In genomic region chr12:14884458-14884878, GRCh38 we compare ENCODE assay signal across 8 cellular contexts. TPM values are rescaled to one million over a fixed set of nuclear protein-coding genes. Genes with fewer than 3 reads are reported as not detected.
A peak's percentile ranks its signal among the peaks of the same experiment; 100 is the strongest.
DNase-seq lines count a peak whose midpoint lies in the region; ATAC-seq and TF ChIP-seq lines count a peak whose summit lies in the region.

No MANE protein-coding gene starts in this region.

- DNase-seq in CD8-positive, alpha-beta T cell, result peak; percentile 69 to 91 (median 88)
- peak; percentile 14 for DNase-seq in RWPE1 (ENCODE audit: low spot score)
- DNase-seq in activated naive CD4-positive, alpha-beta T cell treated with anti-CD3 and anti-CD28 coated beads for 36 hours, result peak; percentile 84
- peak; percentile 87 to 91 for DNase-seq in cardiac muscle cell (ENCODE audit: low read depth in 1 of 2, low spot score in 1 of 2)
- no peak for DNase-seq in HuH-7.5 (ENCODE audit: low spot score)

- peak overlapping the region; percentile 58 for H3K4me3 Mint-ChIP-seq in CD8-positive, alpha-beta T cell
- H3K4me3 Mint-ChIP-seq in activated naive CD4-positive, alpha-beta T cell treated with anti-CD3 and anti-CD28 coated beads for 36 hours, result peak overlapping the region; percentile 11

- CTCF ChIA-PET in CD8-positive, alpha-beta T cell (lab: Charles Lee), result interaction anchor here (0.9 to 2.9 kb wide), 3 partner anchors 36 to 110 kb away, joined by 3 to 9 read pairs (median 6); no protein-coding TSS in a partner anchor
- CTCF ChIA-PET in RWPE1 (lab: Yijun Ruan, JAX), result no interaction called here
- CTCF ChIA-PET in activated naive CD4-positive, alpha-beta T cell treated with anti-CD3 and anti-CD28 coated beads for 36 hours (lab: Charles Lee), result interaction anchor here (0.6 to 1.9 kb wide), 4 partner anchors 9 to 346 kb away, joined by 3 read pairs; no protein-coding TSS in a partner anchor

- H3K9ac ChIP-seq in skeletal muscle satellite cell (ENCODE audit: low read depth, low read length), result no peak overlapping the region

- H3K4me3 ChIP-seq in CD8-positive, alpha-beta T cell (ENCODE audit: low read depth, low read length), result no peak overlapping the region
- H3K4me3 ChIP-seq in cardiac muscle cell (no peak overlapping the region), skeletal muscle satellite cell (ENCODE audit: low read length) (peak overlapping the region; percentile 14)

- peak overlapping the region; percentile 7 for H3K27ac ChIP-seq in CD8-positive, alpha-beta T cell (ENCODE audit: low read depth, low read length)
- H3K27ac ChIP-seq in RWPE1 (no peak overlapping the region), cardiac muscle cell (peak overlapping the region; percentile 14)

- H3K4me2 ChIP-seq in skeletal muscle satellite cell (ENCODE audit: low read length), result peak overlapping the region; percentile 74

- H3K27me3 Mint-ChIP-seq in CD8-positive, alpha-beta T cell (ENCODE audit: low read depth), result peaks cover 7% of the 10 kb centered on the region
- no peaks in the 10 kb centered on the region for H3K27me3 Mint-ChIP-seq in activated naive CD4-positive, alpha-beta T cell treated with anti-CD3 and anti-CD28 coated beads for 36 hours (ENCODE audit: low read depth)

- TF ChIP-seq CTCF in CD8-positive, alpha-beta T cell (IDR thresholded peaks at IDR 0.05), result no peak
- TF ChIP-seq CTCF in RWPE1 (conservative IDR thresholded peaks at IDR 0.05; ENCODE audit: low read depth), result no peak
- TF ChIP-seq CTCF in cardiac muscle cell (IDR thresholded peaks at IDR 0.05; ENCODE audit: low read depth, low read length), result no peak

- no peaks in the 10 kb centered on the region for H3K36me3 ChIP-seq in CD8-positive, alpha-beta T cell (ENCODE audit: insufficient read depth, low read length)
- H3K36me3 ChIP-seq in cardiac muscle cell (no peaks in the 10 kb centered on the region), skeletal muscle satellite cell (ENCODE audit: insufficient read depth, low read length) (no peaks in the 10 kb centered on the region)

- peaks cover 38% of the 10 kb centered on the region for H3K4me1 ChIP-seq in CD8-positive, alpha-beta T cell (ENCODE audit: insufficient read depth, low read length)
- H3K4me1 ChIP-seq in cardiac muscle cell (ENCODE audit: low read depth) (peaks cover 7% of the 10 kb centered on the region), skeletal muscle satellite cell (ENCODE audit: control insufficient read depth, insufficient read depth, low read length) (peaks cover 23% of the 10 kb centered on the region)

- intact Hi-C loops in CD8-positive, alpha-beta T cell (cut with DNase I, micrococcal nuclease), result loop anchor here in 1 of 2 experiments (1.0 to 5.0 kb wide), 5 partner anchors 38 to 107 kb away; partner anchors contain the start of genes ARHGDIB, C12orf60 and WBP11
- intact Hi-C loops in activated naive CD4-positive, alpha-beta T cell treated with anti-CD3 and anti-CD28 coated beads for 36 hours (cut with micrococcal nuclease), result loop anchor here (2.0 kb wide), 1 partner anchor 18 kb away; no protein-coding TSS in a partner anchor

- POLR2A ChIA-PET in CD8-positive, alpha-beta T cell (lab: Charles Lee), result interaction anchor here (0.6 to 1.4 kb wide), 6 partner anchors 11 to 113 kb away, joined by 3 to 5 read pairs (median 3); a partner anchor contains a TSS
- POLR2A ChIA-PET in RWPE1 (lab: Yijun Ruan, JAX; ENCODE audit: low non-redundant PET), result no interaction called here

- peak; percentile 90 for ATAC-seq in CD8-positive, alpha-beta T cell
- ATAC-seq in GM19452 (IDR thresholded peaks at IDR 0.05; ENCODE audit: unreplicated experiment) (peak; percentile 96), HG03575 (IDR thresholded peaks at IDR 0.05; ENCODE audit: extremely low read depth, insufficient number of reproducible peaks, low FRiP score, unreplicated experiment) (peak; percentile 89)

- H3K27me3 ChIP-seq in CD8-positive, alpha-beta T cell (ENCODE audit: insufficient read depth, low read length), result no peaks in the 10 kb centered on the region
- H3K27me3 ChIP-seq in cardiac muscle cell (no peaks in the 10 kb centered on the region), skeletal muscle satellite cell (ENCODE audit: control insufficient read depth, insufficient read depth, low read length) (peaks cover 3% of the 10 kb centered on the region)

- peak overlapping the region; percentile 89 for H3K27ac Mint-ChIP-seq in CD8-positive, alpha-beta T cell
- H3K27ac Mint-ChIP-seq in activated naive CD4-positive, alpha-beta T cell treated with anti-CD3 and anti-CD28 coated beads for 36 hours, result no peak overlapping the region

- no peaks in the 10 kb centered on the region for H3K36me3 Mint-ChIP-seq in CD8-positive, alpha-beta T cell
- H3K36me3 Mint-ChIP-seq in activated naive CD4-positive, alpha-beta T cell treated with anti-CD3 and anti-CD28 coated beads for 36 hours (ENCODE audit: low read depth), result no peaks in the 10 kb centered on the region

- no peaks in the 10 kb centered on the region for H3K9me3 ChIP-seq in CD8-positive, alpha-beta T cell (ENCODE audit: low read length)
- H3K9me3 ChIP-seq in cardiac muscle cell (ENCODE audit: low read depth), result no peaks in the 10 kb centered on the region
- no peaks in the 10 kb centered on the region for H3K9me3 ChIP-seq in skeletal muscle satellite cell (replicated peaks; ENCODE audit: low read length)

- H3K4me1 Mint-ChIP-seq in CD8-positive, alpha-beta T cell (ENCODE audit: low read depth), result peaks cover 37% of the 10 kb centered on the region
- H3K4me1 Mint-ChIP-seq in activated naive CD4-positive, alpha-beta T cell treated with anti-CD3 and anti-CD28 coated beads for 36 hours (ENCODE audit: low read depth), result peaks cover 29% of the 10 kb centered on the region

- no peaks in the 10 kb centered on the region for H3K9me3 Mint-ChIP-seq in CD8-positive, alpha-beta T cell
- no peaks in the 10 kb centered on the region for H3K9me3 Mint-ChIP-seq in activated naive CD4-positive, alpha-beta T cell treated with anti-CD3 and anti-CD28 coated beads for 36 hours

RNA-seq across cellular contexts. Expression of gene MGP, which starts 1.2 kb away (rescaled TPM):
- total RNA-seq in CD8-positive, alpha-beta T cell, result under 1 TPM; 0.38 to 0.42 TPM
- total RNA-seq in activated naive CD4-positive, alpha-beta T cell treated with anti-CD3 and anti-CD28 coated beads for 36 hours, result not detected
- total RNA-seq in cardiac muscle cell, result 1.4 TPM in 1 of 2 replicates, not detected in the other
- polyA plus RNA-seq in cardiac muscle cell, result 1.1 TPM in 1 of 2 replicates, not detected in the other
- total RNA-seq in skeletal muscle satellite cell (2012; rRNA removed), result 0.51 and 5.5 TPM in 2 replicates

RNA-seq across cellular contexts. Expression of gene ART4, which starts 41.1 kb away (rescaled TPM):
- total RNA-seq in CD8-positive, alpha-beta T cell, result not detected
- total RNA-seq in activated naive CD4-positive, alpha-beta T cell treated with anti-CD3 and anti-CD28 coated beads for 36 hours, result not detected
- total RNA-seq in cardiac muscle cell, result not detected in 2 replicates
- polyA plus RNA-seq in cardiac muscle cell, result 0.24 TPM in 1 of 2 replicates, not detected in the other
- total RNA-seq in skeletal muscle satellite cell (2012; rRNA removed), result not detected in 2 replicates

RNA-seq across cellular contexts. Expression of gene ERP27, which starts 53.9 kb away (rescaled TPM):
- total RNA-seq in CD8-positive, alpha-beta T cell, result 10 to 100 TPM in 1 of 2 experiments, 1 to 10 TPM in 1; 9.5 to 11.1 TPM
- 1 to 10 TPM; 1.0 to 1.2 TPM for total RNA-seq in activated naive CD4-positive, alpha-beta T cell treated with anti-CD3 and anti-CD28 coated beads for 36 hours
- total RNA-seq in cardiac muscle cell, result not detected in 2 replicates
- not detected in 2 replicates for polyA plus RNA-seq in cardiac muscle cell
- not detected in 2 replicates for total RNA-seq in skeletal muscle satellite cell (2012; rRNA removed)

Comparison
In these comparisons a context has a peak if more than half of its experiments do, and no peak if none do; other contexts are left out.
1. RNA of gene ERP27, which starts 53.9 kb away (total RNA-seq): 9.5 to 11.1 TPM in CD8-positive, alpha-beta T cell; 1.0 to 1.2 TPM in activated naive CD4-positive, alpha-beta T cell treated with anti-CD3 and anti-CD28 coated beads for 36 hours and not detected in cardiac muscle cell; every median in the first group is over 4 times any median in the second.
2. Peak in every context shown above with its lines, with median percentiles within 50 percentile points of each other: ATAC-seq.